ENCODE assay signal across 1 cellular context in the genomic region with DNA sequence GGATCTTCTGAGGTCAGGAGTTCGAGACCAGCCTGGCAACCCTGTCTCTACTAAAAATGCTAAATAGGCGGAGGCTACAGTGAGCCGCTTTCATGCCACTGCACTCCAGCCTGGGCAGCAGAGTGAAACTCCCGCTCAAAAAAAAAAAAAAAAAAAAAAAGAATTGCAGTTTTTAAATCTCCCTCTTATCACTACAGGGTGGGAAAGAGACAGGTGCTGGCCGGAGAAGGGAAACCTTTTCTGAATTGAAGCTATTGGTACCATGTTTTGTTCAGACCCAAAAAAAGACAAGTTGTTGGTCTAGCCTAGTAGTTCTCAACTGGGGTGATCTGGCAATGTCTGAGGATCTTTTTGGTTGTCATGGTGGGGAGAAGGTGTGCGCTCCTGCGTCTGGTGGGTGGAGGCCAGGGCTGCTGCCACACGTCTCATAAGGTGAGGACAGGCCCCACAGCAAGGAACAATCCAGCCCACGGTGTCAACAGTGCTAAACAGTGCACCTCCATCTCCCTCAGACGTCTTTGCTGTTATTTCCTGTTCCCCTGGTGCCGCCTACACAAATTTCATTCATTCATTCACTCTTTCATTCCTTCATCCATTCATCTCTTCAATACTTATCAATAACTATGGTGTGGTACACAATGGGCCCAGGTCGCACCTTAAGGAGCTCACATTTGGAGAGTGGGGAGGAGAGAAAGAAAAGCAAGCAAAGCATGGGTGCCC.
TF ChIP-seq lines count a peak whose summit lies in the region.

No MANE protein-coding gene starts in this region.

TF ChIP-seq in GM12878, 131 proteins besides CTCF, POLR2A, EP300 and RAD21:
- TF ChIP-seq ZNF24 (IDR thresholded peaks at IDR 0.05) (0 out of 2 replicates have a peak, but pooled peaks have one; percentile 34), MYB (IDR thresholded peaks at IDR 0.05; ENCODE audit: borderline replicate concordance, low read depth, low read length) (no peak)
